In genomic region chr2:69946351-69947077, GRCh38 we compare ENCODE assay signal across 8 cellular contexts.
DNase-seq lines count a peak whose midpoint lies in the region.

No MANE protein-coding gene starts in this region.

- H3K79me2 ChIP-seq in ACC112 (ENCODE audit: control insufficient read depth, insufficient read depth, low read length, unreplicated experiment) = no peaks in the 10 kb centered on the region

- H3K4me3 ChIP-seq in ACC112 (ENCODE audit: low read depth, low read length) = peak overlapping the region; percentile 32; the same call in 1 of the 2 replicates

- no peaks in the 10 kb centered on the region for H3K36me3 ChIP-seq in ACC112 (ENCODE audit: insufficient read depth, low read length)

- no peak overlapping the region for H2AFZ ChIP-seq in ACC112 (ENCODE audit: low read length, unreplicated experiment)

- peak overlapping the region; percentile 61; the same call in 1 of the 2 replicates for H3K27ac ChIP-seq in ACC112 (ENCODE audit: low read depth, low read length)
- peak overlapping the region; percentile 98 for H3K27ac ChIP-seq in epithelial cell of prostate

- DNase-seq in GM19240 (ENCODE audit: insufficient read length, low spot score) = peak; percentile 46
- peak; percentile 45 for DNase-seq in HS-5 (ENCODE audit: low read depth)
- peak; percentile 48 to 52 for DNase-seq in activated CD4-positive, alpha-beta T cell treated with anti-CD3 and anti-CD28 coated beads for 4 hours
- peak; percentile 41 for DNase-seq in epithelial cell of prostate (ENCODE audit: low read depth, low spot score)
- DNase-seq in stimulated activated CD4-positive, alpha-beta T cell treated with anti-CD3 and anti-CD28 coated beads, TNF-alpha, amount 100 ng/mL, for 4 hours (ENCODE audit: low read depth in 3 of 3) = peak in 2 of 3 experiments; percentile 10 to 22
- DNase-seq in T1000 (lab: John Stamatoyannopoulos, UW) = no peak
- DNase-seq in SHP77 (lab: John Stamatoyannopoulos, UW) = no peak

- no peaks in the 10 kb centered on the region for H3K27me3 ChIP-seq in ACC112 (ENCODE audit: insufficient read depth, low read length)

- H3K4me1 ChIP-seq in ACC112 (ENCODE audit: control insufficient read depth, insufficient read depth, low read length, unreplicated experiment) = peaks cover 17% of the 10 kb centered on the region

Comparison
In these comparisons a context has a peak if more than half of its experiments do, and no peak if none do; other contexts are left out.
1. DNase-seq: peak in GM19240 (single experiment), HS-5 (single experiment), activated CD4-positive, alpha-beta T cell treated with anti-CD3 and anti-CD28 coated beads for 4 hours (2 of 2), epithelial cell of prostate (single experiment) and stimulated activated CD4-positive, alpha-beta T cell treated with anti-CD3 and anti-CD28 coated beads, TNF-alpha, amount 100 ng/mL, for 4 hours (2 of 3); none in T1000 (single experiment) and SHP77 (0 of 2).